In the genomic region with DNA sequence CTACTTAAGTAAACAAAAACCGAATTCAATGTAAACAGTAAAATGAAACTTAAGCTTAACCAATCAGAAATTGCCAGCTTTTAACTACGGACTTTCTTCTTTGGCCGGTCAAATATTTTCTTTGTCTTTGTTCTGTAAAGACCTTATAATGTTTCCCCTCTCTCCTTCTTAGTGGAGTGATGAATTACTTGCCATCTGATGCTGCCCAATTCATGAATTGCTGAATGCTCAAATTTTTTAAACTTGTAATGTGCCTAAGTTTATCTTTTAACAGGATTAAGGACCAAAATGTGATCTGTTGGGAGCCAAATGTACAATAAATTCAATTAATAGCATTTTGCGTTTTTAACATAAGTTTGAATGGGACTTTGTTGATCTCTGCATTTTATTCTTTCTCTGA, we compare ENCODE assay signal across 18 cellular contexts.
DNase-seq lines count a peak whose midpoint lies in the region; ATAC-seq lines count a peak whose summit lies in the region.
"Had no signal": no experiment of that assay in that cellular context is flagged by ENCODE, and none has a peak within 500 bp of the region (broad histone marks: within the 10 kb centered on the region; RNA-seq: fewer than 3 reads in every experiment).

No MANE protein-coding gene starts in this region.

- ATAC-seq in stimulated activated naive CD8-positive, alpha-beta T cell treated with anti-CD3 and anti-CD28 coated beads, Interleukin-15, Interleukin-2, amounts not matched to agents 100 U/mL and 50 U/mL, for 24 hours, result no peak
- no peak for ATAC-seq in central memory CD8-positive, alpha-beta T cell (replicated peaks; ENCODE audit: extremely low read depth, poor library complexity, severe bottlenecking)
- ATAC-seq: foreskin keratinocyte; heart right ventricle; stimulated activated naive B cell treated with anti-CD40 and anti-IgM and Interleukin-4, amounts not matched to agents 10 μg/mL and 1 μg/mL and 100 μg/mL, for 72 hours had no signal

- peaks cover 36% of the 10 kb centered on the region for H3K9me3 Mint-ChIP-seq in T-helper 1 cell treated with Interleukin-12 subunit alpha and Interleukin-12 subunit beta and Interleukin-4 antibody, amounts not matched to agents 30 μg/mL and 1 μg/mL, for 36 hours
- H3K9me3 Mint-ChIP-seq in stimulated activated naive CD8-positive, alpha-beta T cell treated with anti-CD3 and anti-CD28 coated beads, Interleukin-15, Interleukin-2, amounts not matched to agents 100 ng/mL and 50 ng/mL, for 24 hours, result peaks cover 17% of the 10 kb centered on the region
- H3K9me3 Mint-ChIP-seq in central memory CD8-positive, alpha-beta T cell, result no peaks in the 10 kb centered on the region

- no peak for DNase-seq in T-helper 1 cell
- no peak for DNase-seq in stimulated activated naive CD8-positive, alpha-beta T cell treated with anti-CD3 and anti-CD28 coated beads, Interleukin-15, Interleukin-2, amounts not matched to agents 100 U/mL and 50 U/mL, for 24 hours
- no peak for DNase-seq in central memory CD8-positive, alpha-beta T cell (ENCODE audit: low spot score in 2 of 2)
- DNase-seq in cortex of kidney (lab: John Stamatoyannopoulos, UW), result no peak
- no peak for DNase-seq in NCI-H128 (lab: John Stamatoyannopoulos, UW; ENCODE audit: unreplicated experiment)
- no peak for DNase-seq in stimulated activated CD4-positive, alpha-beta T cell treated with anti-CD3 and anti-CD28 coated beads, Interleukin-4, amount 100 ng/mL, for 24 hours
- DNase-seq: activated CD4-positive, CD25-positive, alpha-beta regulatory T cell; activated CD8-positive, alpha-beta memory T cell treated with anti-CD3 and anti-CD28 coated beads for 24 hours; foreskin keratinocyte; heart right ventricle; NCI-H1105; NCI-H2081; NCI-H226; right lobe of liver; SJCRH30; stimulated activated naive B cell treated with anti-CD40 and anti-IgM and Interleukin-4, amounts not matched to agents 10 μg/mL and 1 μg/mL and 100 μg/mL, for 72 hours had no signal

- H3K4me1 Mint-ChIP-seq in T-helper 1 cell treated with Interleukin-12 subunit alpha and Interleukin-12 subunit beta and Interleukin-4 antibody, amounts not matched to agents 30 μg/mL and 1 μg/mL, for 36 hours (ENCODE audit: low read depth), result peaks cover 28% of the 10 kb centered on the region
- H3K4me1 Mint-ChIP-seq in stimulated activated naive CD8-positive, alpha-beta T cell treated with anti-CD3 and anti-CD28 coated beads, Interleukin-15, Interleukin-2, amounts not matched to agents 100 ng/mL and 50 ng/mL, for 24 hours (ENCODE audit: low read depth), result peaks cover 84% of the 10 kb centered on the region
- H3K4me1 Mint-ChIP-seq in central memory CD8-positive, alpha-beta T cell, result no peaks in the 10 kb centered on the region

- H3K27ac Mint-ChIP-seq in T-helper 1 cell treated with Interleukin-12 subunit alpha and Interleukin-12 subunit beta and Interleukin-4 antibody, amounts not matched to agents 30 μg/mL and 1 μg/mL, for 36 hours, result peak overlapping the region; percentile 58
- peak overlapping the region; percentile 97 for H3K27ac Mint-ChIP-seq in stimulated activated naive CD8-positive, alpha-beta T cell treated with anti-CD3 and anti-CD28 coated beads, Interleukin-15, Interleukin-2, amounts not matched to agents 100 ng/mL and 50 ng/mL, for 24 hours
- H3K27ac Mint-ChIP-seq in central memory CD8-positive, alpha-beta T cell (ENCODE audit: low read depth), result peak overlapping the region; percentile 32
- H3K27ac Mint-ChIP-seq: stimulated activated naive B cell treated with anti-CD40 and anti-IgM and Interleukin-4, amounts not matched to agents 10 μg/mL and 1 μg/mL and 100 μg/mL, for 72 hours had no signal

- H3K36me3 Mint-ChIP-seq in T-helper 1 cell treated with Interleukin-12 subunit alpha and Interleukin-12 subunit beta and Interleukin-4 antibody, amounts not matched to agents 30 μg/mL and 1 μg/mL, for 36 hours (ENCODE audit: low read depth), result peaks cover 28% of the 10 kb centered on the region
- peaks cover 29% of the 10 kb centered on the region for H3K36me3 Mint-ChIP-seq in stimulated activated naive CD8-positive, alpha-beta T cell treated with anti-CD3 and anti-CD28 coated beads, Interleukin-15, Interleukin-2, amounts not matched to agents 100 ng/mL and 50 ng/mL, for 24 hours (ENCODE audit: low read depth)
- H3K36me3 Mint-ChIP-seq in central memory CD8-positive, alpha-beta T cell (ENCODE audit: insufficient read depth), result no peaks in the 10 kb centered on the region

- H3K27me3 Mint-ChIP-seq in T-helper 1 cell treated with Interleukin-12 subunit alpha and Interleukin-12 subunit beta and Interleukin-4 antibody, amounts not matched to agents 30 μg/mL and 1 μg/mL, for 36 hours (ENCODE audit: low read depth), result no peaks in the 10 kb centered on the region
- H3K27me3 Mint-ChIP-seq in stimulated activated naive CD8-positive, alpha-beta T cell treated with anti-CD3 and anti-CD28 coated beads, Interleukin-15, Interleukin-2, amounts not matched to agents 100 ng/mL and 50 ng/mL, for 24 hours, result no peaks in the 10 kb centered on the region
- H3K27me3 Mint-ChIP-seq in central memory CD8-positive, alpha-beta T cell, result no peaks in the 10 kb centered on the region
- H3K27me3 Mint-ChIP-seq: stimulated activated naive B cell treated with anti-CD40 and anti-IgM and Interleukin-4, amounts not matched to agents 10 μg/mL and 1 μg/mL and 100 μg/mL, for 72 hours had no signal

- peak overlapping the region; percentile 40 for H3K4me3 Mint-ChIP-seq in T-helper 1 cell treated with Interleukin-12 subunit alpha and Interleukin-12 subunit beta and Interleukin-4 antibody, amounts not matched to agents 30 μg/mL and 1 μg/mL, for 36 hours
- H3K4me3 Mint-ChIP-seq in stimulated activated naive CD8-positive, alpha-beta T cell treated with anti-CD3 and anti-CD28 coated beads, Interleukin-15, Interleukin-2, amounts not matched to agents 100 ng/mL and 50 ng/mL, for 24 hours, result peak overlapping the region; percentile 49
- no peak overlapping the region for H3K4me3 Mint-ChIP-seq in central memory CD8-positive, alpha-beta T cell
- H3K4me3 Mint-ChIP-seq: stimulated activated naive B cell treated with anti-CD40 and anti-IgM and Interleukin-4, amounts not matched to agents 10 μg/mL and 1 μg/mL and 100 μg/mL, for 72 hours had no signal

Comparison
In these comparisons a context has a peak if more than half of its experiments do, and no peak if none do; other contexts are left out.
1. H3K27ac Mint-ChIP-seq: peak in every context shown above with its lines; median percentile 97 in stimulated activated naive CD8-positive, alpha-beta T cell treated with anti-CD3 and anti-CD28 coated beads, Interleukin-15, Interleukin-2, amounts not matched to agents 100 ng/mL and 50 ng/mL, for 24 hours; 58 in T-helper 1 cell treated with Interleukin-12 subunit alpha and Interleukin-12 subunit beta and Interleukin-4 antibody, amounts not matched to agents 30 μg/mL and 1 μg/mL, for 36 hours; 32 in central memory CD8-positive, alpha-beta T cell.